Comparison of ENCODE assay signal across 1 cellular context in genomic region chr15:52677593-52677992, GRCh38.
TF ChIP-seq lines count a peak whose summit lies in the region.

No MANE protein-coding gene starts in this region.

TF ChIP-seq in HepG2, 621 proteins besides CTCF, POLR2A, EP300 and RAD21:
- TF ChIP-seq ELK4 (CRISPR knock-in tag; IDR thresholded peaks at IDR 0.05; ENCODE audit: borderline replicate concordance) (no peak), ZNF280B (CRISPR knock-in tag; IDR thresholded peaks at IDR 0.05; ENCODE audit: borderline replicate concordance) (no peak), ZBTB14 (CRISPR knock-in tag; IDR thresholded peaks at IDR 0.05) (no peak), GABPA (IDR thresholded peaks at IDR 0.05; ENCODE audit: low read depth, low read length) (no peak), GABPA (CRISPR knock-in tag; IDR thresholded peaks at IDR 0.05; ENCODE audit: low read depth) (no peak), MIER3 (CRISPR knock-in tag; IDR thresholded peaks at IDR 0.05; ENCODE audit: borderline replicate concordance) (no peak), PRDM15 (CRISPR knock-in tag; IDR thresholded peaks at IDR 0.05) (no peak), ZFP36L1 (CRISPR knock-in tag; IDR thresholded peaks at IDR 0.05) (no peak), NAIF1 (CRISPR knock-in tag; IDR thresholded peaks at IDR 0.05; ENCODE audit: borderline replicate concordance) (no peak), ZNF549 (CRISPR knock-in tag; IDR thresholded peaks at IDR 0.05) (no peak), ZNF431 (CRISPR knock-in tag; IDR thresholded peaks at IDR 0.05; ENCODE audit: borderline replicate concordance, low read depth) (no peak), IRF9 (CRISPR knock-in tag; IDR thresholded peaks at IDR 0.05; ENCODE audit: borderline replicate concordance) (no peak), ZNF101 (CRISPR knock-in tag; IDR thresholded peaks at IDR 0.05; ENCODE audit: borderline replicate concordance, low read depth) (no peak)
